8 cellular contexts compared by ENCODE assay signal in genomic region chr2:64876137-64876647, GRCh38.
DNase-seq lines count a peak whose midpoint lies in the region; ATAC-seq and TF ChIP-seq lines count a peak whose summit lies in the region.

No MANE protein-coding gene starts in this region.

- CTCF ChIA-PET in A673 (lab: Charles Lee): interaction anchor here (1.0 kb wide), 1 partner anchor 231 kb away, joined by 3 read pairs; no protein-coding TSS in a partner anchor

- TF ChIP-seq POLR2A in esophagus muscularis mucosa (IDR thresholded peaks at IDR 0.05; ENCODE audit: low read depth): no peak

- H3K27me3 Mint-ChIP-seq in stimulated activated naive CD8-positive, alpha-beta T cell treated with anti-CD3 and anti-CD28 coated beads, Interleukin-15, amount 100 ng/mL, for 72 hours: no peaks in the 10 kb centered on the region

- no peak overlapping the region for H3K4me3 ChIP-seq in A673 (ENCODE audit: low read depth, low read length, poor library complexity, severe bottlenecking)
- no peak overlapping the region for H3K4me3 ChIP-seq in esophagus muscularis mucosa

- H3K4me1 Mint-ChIP-seq in stimulated activated naive CD8-positive, alpha-beta T cell treated with anti-CD3 and anti-CD28 coated beads, Interleukin-15, amount 100 ng/mL, for 72 hours: peaks cover 4% of the 10 kb centered on the region

- no peak for TF ChIP-seq EP300 in esophagus muscularis mucosa (IDR thresholded peaks at IDR 0.05)

- H3K9me3 ChIP-seq in A673 (ENCODE audit: low read depth, low read length, poor library complexity, severe bottlenecking) (no peaks in the 10 kb centered on the region), esophagus muscularis mucosa (no peaks in the 10 kb centered on the region)

- no peaks in the 10 kb centered on the region for H3K27me3 ChIP-seq in A673 (replicated peaks; ENCODE audit: insufficient read depth, low read depth, low read length, poor library complexity)
- H3K27me3 ChIP-seq in esophagus muscularis mucosa: no peaks in the 10 kb centered on the region

- no peak for TF ChIP-seq CTCF in A673 (conservative IDR thresholded peaks at IDR 0.05; ENCODE audit: low read depth, low read length)
- no peak for TF ChIP-seq CTCF in esophagus muscularis mucosa (IDR thresholded peaks at IDR 0.05)

- ATAC-seq in HG02763 (IDR thresholded peaks at IDR 0.05; ENCODE audit: unreplicated experiment): no peak
- ATAC-seq in stimulated activated naive CD8-positive, alpha-beta T cell treated with anti-CD3 and anti-CD28 coated beads, Interleukin-15, amount 100 ng/mL, for 72 hours: no peak

- H3K4me3 Mint-ChIP-seq in stimulated activated naive CD8-positive, alpha-beta T cell treated with anti-CD3 and anti-CD28 coated beads, Interleukin-15, amount 100 ng/mL, for 72 hours: no peak overlapping the region

- no peak overlapping the region for H3K27ac ChIP-seq in A673 (ENCODE audit: low read depth, low read length, poor library complexity, severe bottlenecking)
- H3K27ac ChIP-seq in caudate nucleus (ENCODE audit: low read depth, low read length): peak overlapping the region; percentile 44
- peak overlapping the region in 2 of 4 donors; percentile 27 to 30 for H3K27ac ChIP-seq in esophagus muscularis mucosa (replicated peaks in 1 of 4)

- intact Hi-C loops in A673 (cut with micrococcal nuclease; ENCODE audit: unreplicated experiment): no loop called here
- intact Hi-C loops in esophagus muscularis mucosa (cut with DNase I): loop anchor here (10.0 kb wide), 1 partner anchor 541 kb away; no protein-coding TSS in a partner anchor

- H3K27ac Mint-ChIP-seq in stimulated activated naive CD8-positive, alpha-beta T cell treated with anti-CD3 and anti-CD28 coated beads, Interleukin-15, amount 100 ng/mL, for 72 hours: no peak overlapping the region

- peaks cover 7% of the 10 kb centered on the region for H3K4me1 ChIP-seq in A673 (ENCODE audit: insufficient read depth, low read length, poor library complexity, severe bottlenecking)
- peaks cover 16 to 19% (median 18%) of the 10 kb centered on the region in 4 donors for H3K4me1 ChIP-seq in esophagus muscularis mucosa

- POLR2A ChIA-PET in A673 (lab: Charles Lee; ENCODE audit: low non-redundant PET): no interaction called here

- DNase-seq in A673 (ENCODE audit: low spot score) (peak; percentile 70), LoVo (ENCODE audit: low spot score) (peak; percentile 83), caudate nucleus (lab: John Stamatoyannopoulos, UW) (peak in 26 of 61 donors; percentile 12 to 89 (median 33)), left kidney (ENCODE audit: low read depth, low spot score) (peak; percentile 38), GM19238 (ENCODE audit: insufficient read length, low spot score) (no peak), esophagus muscularis mucosa (ENCODE audit: extremely low spot score) (no peak)
- DNase-seq in stimulated activated naive CD8-positive, alpha-beta T cell treated with anti-CD3 and anti-CD28 coated beads, Interleukin-15, amount 100 ng/mL, for 72 hours: no peak

- BruUV-seq in A673 (replicated peaks; lab: Mats Ljungman, UMichigan): no TSS peak

- H3K9me3 Mint-ChIP-seq in stimulated activated naive CD8-positive, alpha-beta T cell treated with anti-CD3 and anti-CD28 coated beads, Interleukin-15, amount 100 ng/mL, for 72 hours: no peaks in the 10 kb centered on the region

- 16% methylated on average over 3 of the region's 3 CpGs for WGBS in esophagus muscularis mucosa

- H3K36me3 ChIP-seq in A673 (ENCODE audit: insufficient read depth, low read length, poor library complexity, severe bottlenecking): no peaks in the 10 kb centered on the region
- no peaks in the 10 kb centered on the region for H3K36me3 ChIP-seq in esophagus muscularis mucosa

Comparison
In these comparisons a context has a peak if more than half of its experiments do, and no peak if none do; other contexts are left out.
1. DNase-seq: peak in A673 (single experiment), LoVo (single experiment) and left kidney (single experiment); none in stimulated activated naive CD8-positive, alpha-beta T cell treated with anti-CD3 and anti-CD28 coated beads, Interleukin-15, amount 100 ng/mL, for 72 hours (0 of 2), GM19238 (single experiment) and esophagus muscularis mucosa (single experiment).